21 cellular contexts compared by ENCODE assay signal in the genomic region with DNA sequence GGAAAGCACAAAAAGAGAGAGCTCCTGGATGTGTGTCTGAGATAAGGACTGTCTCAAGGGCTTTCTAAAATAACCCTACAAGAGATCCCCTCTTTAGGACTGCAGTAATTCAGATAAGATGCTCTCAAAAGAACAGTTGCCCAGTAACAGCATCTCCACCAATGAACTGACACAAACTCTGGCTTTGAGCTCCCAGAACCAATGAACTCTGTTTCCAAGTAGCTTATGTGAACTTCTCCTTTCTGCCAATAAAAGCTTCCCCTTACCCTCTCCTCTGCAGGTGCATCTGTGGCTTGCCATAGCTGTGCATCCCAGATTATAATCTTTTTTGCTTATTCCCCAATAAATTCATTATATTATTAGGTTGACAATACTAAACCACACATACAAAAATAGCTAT.
"Had no signal": no experiment of that assay in that cellular context is flagged by ENCODE, and none has a peak within 500 bp of the region (broad histone marks: within the 10 kb centered on the region; RNA-seq: fewer than 3 reads in every experiment).

No MANE protein-coding gene starts in this region.

- H3K27ac Mint-ChIP-seq: activated CD8-positive, alpha-beta T cell treated with anti-CD3 and anti-CD28 coated beads, Interleukin-2, amount 10 ng/mL, durations not matched to agents 7 days and 5 days; activated naive CD4-positive, alpha-beta T cell treated with anti-CD3 and anti-CD28 coated beads, Interleukin-2, amount 50 U/mL, for 72 hours; activated T-helper 1 cell treated with anti-CD3 and anti-CD28 coated beads, Interleukin-12 subunit alpha, Interleukin-12 subunit beta, Interleukin-2, Interleukin-4 antibody, amounts not matched to agents 30 ng/mL and 10 ng/mL and 1 ng/mL, durations not matched to agents 14 hours and 24 hours and 36 hours; brain; dendritic cell treated with granulocyte-macrophage colony-stimulating factor and Interleukin-4, amounts not matched to agents 40 ng/mL and 50 ng/mL, for 4 days; memory B cell; nephron; stimulated activated naive CD8-positive, alpha-beta T cell treated with anti-CD3 and anti-CD28 coated beads, Interleukin-15, Interleukin-2, amounts not matched to agents 100 ng/mL and 50 ng/mL, for 24 hours had no signal

- H3K4me1 Mint-ChIP-seq: memory B cell had no signal

- H3K36me3 Mint-ChIP-seq: activated naive CD4-positive, alpha-beta T cell treated with anti-CD3 and anti-CD28 coated beads, Interleukin-2, amount 50 U/mL, for 72 hours had no signal

- ATAC-seq: activated CD8-positive, alpha-beta T cell treated with anti-CD3 and anti-CD28 coated beads, Interleukin-2, amount 10 ng/mL, durations not matched to agents 7 days and 5 days; activated naive CD4-positive, alpha-beta T cell treated with anti-CD3 and anti-CD28 coated beads, Interleukin-2, amount 50 U/mL, for 72 hours; heart right ventricle; left colon; pancreas; psoas muscle had no signal

- DNase-seq: activated CD4-positive, alpha-beta T cell treated with anti-CD3 and anti-CD28 coated beads for 1 hour; activated CD4-positive, alpha-beta T cell treated with anti-CD3 and anti-CD28 coated beads, Interleukin-2, amount 50 U/mL, for 1 hour; activated CD8-positive, alpha-beta T cell treated with anti-CD3 and anti-CD28 coated beads, Interleukin-2, amount 10 ng/mL, durations not matched to agents 7 days and 5 days; aorta; caudate nucleus; effector CD4-positive, alpha-beta T cell; heart right ventricle; left colon; pancreas; psoas muscle; spleen; stimulated activated CD4-positive, alpha-beta T cell treated with anti-CD3 and anti-CD28 coated beads, Interleukin-4, amount 100 ng/mL, for 24 hours; substantia nigra; thyroid gland had no signal

- H3K4me3 Mint-ChIP-seq: activated CD8-positive, alpha-beta T cell treated with anti-CD3 and anti-CD28 coated beads, Interleukin-2, amount 10 ng/mL, durations not matched to agents 7 days and 5 days; activated T-helper 1 cell treated with anti-CD3 and anti-CD28 coated beads, Interleukin-12 subunit alpha, Interleukin-12 subunit beta, Interleukin-2, Interleukin-4 antibody, amounts not matched to agents 30 ng/mL and 10 ng/mL and 1 ng/mL, durations not matched to agents 14 hours and 24 hours and 36 hours; brain; dendritic cell treated with granulocyte-macrophage colony-stimulating factor and Interleukin-4, amounts not matched to agents 40 ng/mL and 50 ng/mL, for 4 days; memory B cell; nephron; stimulated activated naive CD8-positive, alpha-beta T cell treated with anti-CD3 and anti-CD28 coated beads, Interleukin-15, Interleukin-2, amounts not matched to agents 100 ng/mL and 50 ng/mL, for 24 hours had no signal

- H3K9me3 Mint-ChIP-seq: activated naive CD4-positive, alpha-beta T cell treated with anti-CD3 and anti-CD28 coated beads, Interleukin-2, amount 50 U/mL, for 72 hours; dendritic cell treated with granulocyte-macrophage colony-stimulating factor and Interleukin-4, amounts not matched to agents 40 ng/mL and 50 ng/mL, for 4 days; nephron had no signal

- H3K27me3 Mint-ChIP-seq: brain; dendritic cell treated with granulocyte-macrophage colony-stimulating factor and Interleukin-4, amounts not matched to agents 40 ng/mL and 50 ng/mL, for 4 days; memory B cell; stimulated activated naive CD8-positive, alpha-beta T cell treated with anti-CD3 and anti-CD28 coated beads, Interleukin-15, Interleukin-2, amounts not matched to agents 100 ng/mL and 50 ng/mL, for 24 hours had no signal
